Comparison of ENCODE assay signal across 8 cellular contexts in genomic region chr15:80989518-80990478, GRCh38. TPM values are rescaled to one million over a fixed set of nuclear protein-coding genes. Genes with fewer than 3 reads are reported as not detected.
DNase-seq lines count a peak whose midpoint lies in the region; ATAC-seq and TF ChIP-seq lines count a peak whose summit lies in the region.

Gene MESD (minus strand): TSS chr15:80989819. CDS start chr15:80989791, 28 bp downstream.

- H3K36me3 ChIP-seq in ectodermal cell (ENCODE audit: control insufficient read depth, insufficient read depth, low read length) = no peaks in the 10 kb centered on the region
- H3K36me3 ChIP-seq in lung (ENCODE audit: control insufficient read depth in 2 of 2, insufficient read depth in 2 of 2, low read length in 2 of 2) = peaks cover 0 to 2% of the 10 kb centered on the region in 2 donors

- H3K4me1 ChIP-seq in ectodermal cell (ENCODE audit: control insufficient read depth, insufficient read depth, low read length) (peaks cover 14% of the 10 kb centered on the region), lung (ENCODE audit: control insufficient read depth in 2 of 2, insufficient read depth in 2 of 2, low read length in 2 of 2) (peaks cover 4 to 12% of the 10 kb centered on the region in 2 donors)

- H3K4me3 ChIP-seq in ectodermal cell (ENCODE audit: insufficient read depth, low read depth, low read length) = peak within 1 kb of the TSS; percentile 94
- H3K4me3 ChIP-seq in lung = peak within 1 kb of the TSS; percentile 69

- DNase-seq in COLO668 (lab: John Stamatoyannopoulos, UW; ENCODE audit: unreplicated experiment) (peak; percentile 98), GM20000 (ENCODE audit: low spot score) (peak; percentile 97), HS-5 (ENCODE audit: low read depth) (peak; percentile 77), NK-92 (lab: John Stamatoyannopoulos, UW; ENCODE audit: unreplicated experiment) (peak; percentile 77), lung (ENCODE audit: low spot score) (peak; percentile 98)
- peak; percentile 90 to 98 for DNase-seq in activated CD8-positive, alpha-beta memory T cell treated with anti-CD3 and anti-CD28 coated beads for 1 hour (ENCODE audit: extremely low read depth in 1 of 2, low read depth in 1 of 2)
- DNase-seq in stimulated activated CD4-positive, alpha-beta T cell treated with anti-CD3 and anti-CD28 coated beads, TNF-alpha, amount 100 ng/mL, for 24 hours (ENCODE audit: low read depth in 3 of 3) = peak; percentile 93 to 99 (median 97)

- 3 to 4% methylated on average over 63 of the region's 63 CpGs for WGBS in ectodermal cell, 2 experiments
- WGBS in lung, 2 donors = 0 to 1% methylated on average over 54 to 63 of the region's 63 CpGs

- no peaks in the 10 kb centered on the region for H3K27me3 ChIP-seq in ectodermal cell (ENCODE audit: control insufficient read depth, insufficient read depth, low read length, poor library complexity, severe bottlenecking)
- no peaks in the 10 kb centered on the region for H3K27me3 ChIP-seq in lung (ENCODE audit: control insufficient read depth, insufficient read depth)

- peak; percentile 100 for ATAC-seq in lung (ENCODE audit: insufficient read depth, low FRiP score)

- H3K27ac ChIP-seq in ectodermal cell (ENCODE audit: insufficient read depth, low read depth, low read length, poor library complexity, severe bottlenecking) = peak within 1 kb of the TSS; percentile 88
- H3K27ac ChIP-seq in lung (ENCODE audit: low read depth in 1 of 2, low read length in 1 of 2) = peak within 1 kb of the TSS; percentile 92 to 96

- no peaks in the 10 kb centered on the region for H3K9me3 ChIP-seq in ectodermal cell (ENCODE audit: control insufficient read depth, low read length)
- no peaks in the 10 kb centered on the region for H3K9me3 ChIP-seq in lung (ENCODE audit: control insufficient read depth in 2 of 2, insufficient read depth in 1 of 2, low read length in 1 of 2)

- TF ChIP-seq CTCF in GM20000 (IDR thresholded peaks at IDR 0.05; ENCODE audit: extremely low read depth, missing control alignments) (no peak), lung (IDR thresholded peaks at IDR 0.05; ENCODE audit: control extremely low read depth, extremely low read depth) (no peak)

RNA-seq across cellular contexts. Expression of gene MESD, which starts in this region (rescaled TPM):
- polyA plus RNA-seq in ectodermal cell (2013, experiment 1 of 4) = 50.1 TPM
- polyA plus RNA-seq in ectodermal cell (2013, experiment 2 of 4) = 53.4 TPM
- 38.7 TPM for polyA plus RNA-seq in ectodermal cell (2013, experiment 3 of 4)
- 43.1 TPM for polyA plus RNA-seq in ectodermal cell (2013, experiment 4 of 4)
- total RNA-seq in lung = 10 to 100 TPM; 26.0 to 26.4 TPM
- 10 to 100 TPM; 15.3 to 17.8 TPM for polyA plus RNA-seq in lung

Comparison
In these comparisons a context has a peak if more than half of its experiments do, and no peak if none do; other contexts are left out.
1. Peak in every context shown above with its lines: DNase-seq, ATAC-seq, H3K4me3 ChIP-seq and H3K27ac ChIP-seq.